9 cellular contexts compared by ENCODE assay signal in genomic region chr3:190101320-190102117, GRCh38.
DNase-seq lines count a peak whose midpoint lies in the region; ATAC-seq, FAIRE-seq and TF ChIP-seq lines count a peak whose summit lies in the region.
"Had no signal": no experiment of that assay in that cellular context is flagged by ENCODE, and none has a peak within 500 bp of the region (broad histone marks: within the 10 kb centered on the region; RNA-seq: fewer than 3 reads in every experiment).

No MANE protein-coding gene starts in this region.

- peak; percentile 57 for ATAC-seq in GM19035 (IDR thresholded peaks at IDR 0.05; ENCODE audit: unreplicated experiment)

- TF ChIP-seq CTCF in retinal pigment epithelial cell (conservative IDR thresholded peaks at IDR 0.05; ENCODE audit: low read depth, low read length): no peak

- FAIRE-seq in endometrium (lab: Jason Lieb, UNC): peak; percentile 76

- peak overlapping the region; percentile 2 for H3K4me3 ChIP-seq in retinal pigment epithelial cell (ENCODE audit: low read length)

- DNase-seq in NOMO-1 (lab: John Stamatoyannopoulos, UW; ENCODE audit: unreplicated experiment in 2 of 2): peak; percentile 69 to 88
- DNase-seq in retinal pigment epithelial cell (ENCODE audit: low read depth): peak; percentile 51
- DNase-seq in NCI-H748 treated with DMSO at 0.1 percent for 48 hours (lab: John Stamatoyannopoulos, UW): no peak
- no peak for DNase-seq in activated CD8-positive, alpha-beta memory T cell treated with anti-CD3 and anti-CD28 coated beads for 24 hours
- no peak for DNase-seq in KG1 (lab: John Stamatoyannopoulos, UW)
- DNase-seq in T1000 (lab: John Stamatoyannopoulos, UW): no peak
- DNase-seq: mesendoderm had no signal

Comparison
In these comparisons a context has a peak if more than half of its experiments do, and no peak if none do; other contexts are left out.
1. DNase-seq: peak in NOMO-1 (2 of 2) and retinal pigment epithelial cell (single experiment); none in NCI-H748 treated with DMSO at 0.1 percent for 48 hours (single experiment), activated CD8-positive, alpha-beta memory T cell treated with anti-CD3 and anti-CD28 coated beads for 24 hours (single experiment), KG1 (single experiment) and T1000 (single experiment).